ENCODE assay signal across 8 cellular contexts in genomic region chr22:50148991-50149721, GRCh38. TPM values are rescaled to one million over a fixed set of nuclear protein-coding genes. Genes with fewer than 3 reads are reported as not detected.
A peak's percentile ranks its signal among the peaks of the same experiment; 100 is the strongest.
DNase-seq lines count a peak whose midpoint lies in the region; ATAC-seq lines count a peak whose summit lies in the region.

No MANE protein-coding gene starts in this region.

- ATAC-seq in HG02571 (IDR thresholded peaks at IDR 0.05; ENCODE audit: unreplicated experiment), result no peak

- peak; percentile 73 for DNase-seq in GF-D8 (lab: John Stamatoyannopoulos, UW)
- peak; percentile 67 for DNase-seq in LHCN-M2 (ENCODE audit: low read depth)
- DNase-seq in T follicular helper cell (ENCODE audit: low read depth), result peak; percentile 65
- peak; percentile 52 for DNase-seq in activated naive CD8-positive, alpha-beta T cell treated with anti-CD3 and anti-CD28 coated beads, Interleukin-2, amount 50 U/mL, for 16 hours (ENCODE audit: low read depth, low spot score)
- DNase-seq in hepatic stellate cell (ENCODE audit: low spot score), result peak; percentile 65
- DNase-seq in stimulated activated CD4-positive, alpha-beta T cell treated with anti-CD3 and anti-CD28 coated beads, Interleukin-15, amount 100 ng/mL, for 48 hours (ENCODE audit: low read depth in 2 of 2), result peak; percentile 38 to 67
- no peak for DNase-seq in NCI-H187 (lab: John Stamatoyannopoulos, UW)

RNA-seq across cellular contexts. Expression of gene PANX2, which starts 21.4 kb away (rescaled TPM):
- 0.17 TPM in 1 of 2 replicates, not detected in the other for total RNA-seq in LHCN-M2 (2014; rRNA removed)
- polyA plus RNA-seq in LHCN-M2 (2012), result 1.4 TPM

RNA-seq across cellular contexts. Expression of gene TRABD, which starts 36.6 kb away (rescaled TPM):
- 26.3 and 31.5 TPM in 2 replicates for total RNA-seq in LHCN-M2 (2014; rRNA removed)
- polyA plus RNA-seq in LHCN-M2 (2012), result 16.2 TPM

RNA-seq across cellular contexts. Expression of gene SELENOO, which starts 51.7 kb away (rescaled TPM):
- 27.2 and 36.7 TPM in 2 replicates for total RNA-seq in LHCN-M2 (2014; rRNA removed)
- 15.2 TPM for polyA plus RNA-seq in LHCN-M2 (2012)

RNA-seq across cellular contexts. Expression of gene MOV10L1, which starts 59.4 kb away (rescaled TPM):
- 0.23 and 0.32 TPM in 2 replicates for total RNA-seq in LHCN-M2 (2014; rRNA removed)
- 0.23 TPM for polyA plus RNA-seq in LHCN-M2 (2012)

Comparison
In these comparisons a context has a peak if more than half of its experiments do, and no peak if none do; other contexts are left out.
1. DNase-seq: peak in GF-D8 (single experiment), LHCN-M2 (single experiment), T follicular helper cell (single experiment), activated naive CD8-positive, alpha-beta T cell treated with anti-CD3 and anti-CD28 coated beads, Interleukin-2, amount 50 U/mL, for 16 hours (single experiment), hepatic stellate cell (single experiment) and stimulated activated CD4-positive, alpha-beta T cell treated with anti-CD3 and anti-CD28 coated beads, Interleukin-15, amount 100 ng/mL, for 48 hours (2 of 2); none in NCI-H187 (0 of 2).